Comparison of ENCODE assay signal across 3 cellular contexts in genomic region chr6:96749891-96750290, GRCh38.
"Had no signal": no experiment of that assay in that cellular context is flagged by ENCODE, and none has a peak within 500 bp of the region (broad histone marks: within the 10 kb centered on the region; RNA-seq: fewer than 3 reads in every experiment).

No MANE protein-coding gene starts in this region.

- H3K4me3 ChIP-seq: GM12878 had no signal

- ATAC-seq: GM12878 had no signal

- DNase-seq: GDM1, GF-D8 had no signal
